25 cellular contexts compared by ENCODE assay signal in genomic region chr3:3689601-3690375, GRCh38.
"Had no signal": no experiment of that assay in that cellular context is flagged by ENCODE, and none has a peak within 500 bp of the region (broad histone marks: within the 10 kb centered on the region; RNA-seq: fewer than 3 reads in every experiment).

No MANE protein-coding gene starts in this region.

- H3K4me1 ChIP-seq: lower lobe of right lung, pancreas, suprapubic skin, tibial artery, upper lobe of right lung had no signal

- ATAC-seq: left ventricle myocardium superior; lower lobe of right lung; naive thymus-derived CD8-positive, alpha-beta T cell; pancreas; right cardiac atrium; sciatic nerve; stimulated activated effector memory CD8-positive, alpha-beta T cell treated with anti-CD3 and anti-CD28 coated beads, Interleukin-12 subunit alpha, Interleukin-12 subunit beta, amount 100 ng/mL, for 72 hours; upper lobe of right lung had no signal

- H3K27ac ChIP-seq: lower lobe of right lung, pancreas, prostate gland, suprapubic skin, thoracic aorta, tibial artery, upper lobe of right lung had no signal

- H3K4me3 ChIP-seq: lower lobe of right lung, pancreas, prostate gland, smooth muscle cell, suprapubic skin, thoracic aorta, tibial artery, upper lobe of right lung had no signal

- H3K9me3 ChIP-seq: lower lobe of right lung, pancreas, prostate gland, suprapubic skin, thoracic aorta, tibial artery, upper lobe of right lung had no signal

- H3K36me3 ChIP-seq: lower lobe of right lung, pancreas, prostate gland, suprapubic skin, thoracic aorta, tibial artery, upper lobe of right lung had no signal

- DNase-seq: islet precursor cell; left ventricle myocardium superior; lower lobe of right lung; mammary epithelial cell; mesenchymal stem cell; naive thymus-derived CD8-positive, alpha-beta T cell; nucleus accumbens; pancreas; posterior cingulate gyrus; retina; right cardiac atrium; stimulated activated CD4-positive, alpha-beta T cell treated with anti-CD3 and anti-CD28 coated beads, Interleukin-12 subunit alpha, Interleukin-12 subunit beta, amount 100 ng/mL, for 4 hours; stimulated activated CD4-positive, alpha-beta T cell treated with anti-CD3 and anti-CD28 coated beads, Interleukin-15, amount 100 ng/mL, for 24 hours; stimulated activated CD4-positive, alpha-beta T cell treated with anti-CD3 and anti-CD28 coated beads, Interleukin-2, amount 100 ng/mL, for 24 hours; stimulated activated CD4-positive, alpha-beta T cell treated with anti-CD3 and anti-CD28 coated beads, Interleukin-4, amount 100 ng/mL, for 24 hours; stimulated activated naive CD4-positive, alpha-beta T cell; tibial artery; trophoblast cell; upper lobe of right lung had no signal

- H3K27me3 ChIP-seq: suprapubic skin, tibial artery, upper lobe of right lung had no signal
